Comparison of ENCODE assay signal across 8 cellular contexts in the genomic region with DNA sequence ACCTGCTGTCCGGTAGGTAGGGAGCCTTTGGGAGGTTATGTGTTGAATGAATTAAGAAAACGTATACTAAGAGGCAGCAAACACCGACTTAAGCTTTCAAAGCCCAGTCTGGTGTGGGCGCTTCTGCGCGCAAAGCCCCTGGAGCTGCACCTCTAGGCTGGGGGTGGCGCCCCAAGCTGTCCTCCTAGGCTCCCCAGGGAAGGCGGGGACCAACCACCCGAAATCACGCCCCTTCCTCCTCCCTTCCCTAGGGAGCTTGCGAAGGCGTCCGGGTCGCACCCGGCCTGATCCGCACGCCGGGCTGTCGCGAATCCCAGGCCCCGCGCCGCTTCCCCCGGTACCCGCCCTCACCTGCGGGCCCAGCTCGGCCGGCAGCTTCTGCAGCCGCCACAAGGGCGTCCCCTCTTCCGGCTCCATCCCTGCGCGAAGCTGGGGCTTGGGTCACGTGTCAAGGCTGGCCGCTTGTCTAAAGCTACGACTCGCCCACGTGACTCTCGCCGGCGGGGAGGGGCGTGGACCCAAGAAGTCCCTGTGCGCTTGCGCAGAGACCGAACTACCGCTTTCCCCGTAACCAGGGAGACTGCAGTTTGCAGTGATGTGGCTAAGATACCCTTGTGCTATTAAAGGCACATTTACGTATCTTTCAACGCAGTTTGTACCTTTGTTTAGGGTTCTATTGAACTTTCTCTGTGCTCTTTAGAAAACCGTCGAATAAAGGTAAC. TPM values are rescaled to one million over a fixed set of nuclear protein-coding genes. Genes with fewer than 3 reads are reported as not detected.
DNase-seq lines count a peak whose midpoint lies in the region; ATAC-seq, FAIRE-seq and TF ChIP-seq lines count a peak whose summit lies in the region.

A gene (minus strand): TSS at position 468 of the 722 bp plus-strand sequence. CDS start 51 bp downstream, at position 417.

- H3K36me3 ChIP-seq in ES-I3 (ENCODE audit: insufficient read depth, low read length) (no peaks in the 10 kb centered on the region), RWPE2 (ENCODE audit: low read depth) (peaks cover 9% of the 10 kb centered on the region)

- intact Hi-C loops in activated T-helper 2 cell treated with anti-CD3 and anti-CD28 coated beads, Interferon-gamma antibody, Interleukin-2, Interleukin-4, amounts not matched to agents 10 μg/mL and 5 μg/mL and 100 μg/mL, durations not matched to agents 14 hours and 24 hours and 36 hours (cut with micrococcal nuclease): loop anchor here (1.0 to 2.0 kb wide), 4 partner anchors 22 to 451 kb away; a partner anchor contains a TSS

- ATAC-seq in RWPE2 (ENCODE audit: low read depth): peak; percentile 93
- peak; percentile 88 to 92 for ATAC-seq in naive thymus-derived CD8-positive, alpha-beta T cell

- H3K9ac ChIP-seq in ES-I3 (ENCODE audit: low read depth, low read length): peak within 1 kb of the TSS; percentile 63

- peak; percentile 92 for FAIRE-seq in H54 (lab: Jason Lieb, UNC)

- H3K4me3 ChIP-seq in RWPE2 (ENCODE audit: severe bottlenecking): peak within 1 kb of the TSS; percentile 64
- peak within 1 kb of the TSS; percentile 92 for H3K4me3 ChIP-seq in fibroblast of mammary gland (ENCODE audit: control insufficient read depth, low read depth, low read length)

- peaks cover 27% of the 10 kb centered on the region for H3K4me1 Mint-ChIP-seq in activated T-helper 2 cell treated with anti-CD3 and anti-CD28 coated beads, Interferon-gamma antibody, Interleukin-2, Interleukin-4, amounts not matched to agents 10 μg/mL and 5 μg/mL and 100 μg/mL, durations not matched to agents 14 hours and 24 hours and 36 hours (ENCODE audit: low read depth)
- peaks cover 15 to 48% (median 44%) of the 10 kb centered on the region in 4 donors for H3K4me1 Mint-ChIP-seq in naive thymus-derived CD8-positive, alpha-beta T cell

- no peaks in the 10 kb centered on the region for H3K27me3 Mint-ChIP-seq in activated T-helper 2 cell treated with anti-CD3 and anti-CD28 coated beads, Interferon-gamma antibody, Interleukin-2, Interleukin-4, amounts not matched to agents 10 μg/mL and 5 μg/mL and 100 μg/mL, durations not matched to agents 14 hours and 24 hours and 36 hours (ENCODE audit: low read depth)
- no peaks in the 10 kb centered on the region for H3K27me3 Mint-ChIP-seq in naive thymus-derived CD8-positive, alpha-beta T cell

- H3K9me3 ChIP-seq in ES-I3 (ENCODE audit: control insufficient read depth, insufficient read depth, low read length) (no peaks in the 10 kb centered on the region), RWPE2 (ENCODE audit: severe bottlenecking) (no peaks in the 10 kb centered on the region)

- peak; percentile 83 for TF ChIP-seq POLR2A in H54 (IDR thresholded peaks at IDR 0.05; ENCODE audit: low read depth, low read length)

- peaks cover 13% of the 10 kb centered on the region for H3K36me3 Mint-ChIP-seq in activated T-helper 2 cell treated with anti-CD3 and anti-CD28 coated beads, Interferon-gamma antibody, Interleukin-2, Interleukin-4, amounts not matched to agents 10 μg/mL and 5 μg/mL and 100 μg/mL, durations not matched to agents 14 hours and 24 hours and 36 hours (ENCODE audit: low read depth)
- peaks cover 0 to 17% (median 8%) of the 10 kb centered on the region in 3 donors for H3K36me3 Mint-ChIP-seq in naive thymus-derived CD8-positive, alpha-beta T cell

- peak within 1 kb of the TSS; percentile 68 for H3K27ac Mint-ChIP-seq in activated T-helper 2 cell treated with anti-CD3 and anti-CD28 coated beads, Interferon-gamma antibody, Interleukin-2, Interleukin-4, amounts not matched to agents 10 μg/mL and 5 μg/mL and 100 μg/mL, durations not matched to agents 14 hours and 24 hours and 36 hours
- peak within 1 kb of the TSS; percentile 89 to 99 (median 96) for H3K27ac Mint-ChIP-seq in naive thymus-derived CD8-positive, alpha-beta T cell

- TF ChIP-seq CTCF in RWPE2 (IDR thresholded peaks at IDR 0.05; ENCODE audit: poor library complexity, severe bottlenecking) (peak; percentile 31), fibroblast of mammary gland (conservative IDR thresholded peaks at IDR 0.05; ENCODE audit: control insufficient read depth, insufficient read depth, low read depth, low read length) (no peak)

- POLR2A ChIA-PET in naive thymus-derived CD8-positive, alpha-beta T cell (lab: Charles Lee): interaction anchor here (0.6 to 3.1 kb wide), 3 partner anchors 22 to 102 kb away, joined by 3 to 28 read pairs (median 9); a partner anchor contains a TSS

- H3K27ac ChIP-seq in RWPE2 (ENCODE audit: poor library complexity, severe bottlenecking): peak within 1 kb of the TSS; percentile 27

- DNase-seq in H54 (ENCODE audit: insufficient read length, low spot score) (peak; percentile 57), LoVo (ENCODE audit: low spot score) (peak; percentile 94), RWPE2 (ENCODE audit: low spot score) (peak; percentile 95), fibroblast of mammary gland (ENCODE audit: low read depth) (peak; percentile 94)
- peak; percentile 97 for DNase-seq in activated T-helper 2 cell treated with anti-CD3 and anti-CD28 coated beads, Interferon-gamma antibody, Interleukin-2, Interleukin-4, amounts not matched to agents 10 μg/mL and 5 μg/mL and 100 μg/mL, durations not matched to agents 14 hours and 24 hours and 36 hours (ENCODE audit: low spot score)
- DNase-seq in naive thymus-derived CD8-positive, alpha-beta T cell: peak; percentile 93 to 99 (median 97)
- peak; percentile 91 to 96 (median 94) for DNase-seq in stimulated activated naive CD4-positive, alpha-beta T cell (lab: John Stamatoyannopoulos, UW)

- peak within 1 kb of the TSS; percentile 84 for H3K4me3 Mint-ChIP-seq in activated T-helper 2 cell treated with anti-CD3 and anti-CD28 coated beads, Interferon-gamma antibody, Interleukin-2, Interleukin-4, amounts not matched to agents 10 μg/mL and 5 μg/mL and 100 μg/mL, durations not matched to agents 14 hours and 24 hours and 36 hours (ENCODE audit: low read depth)
- peak within 1 kb of the TSS; percentile 87 to 95 (median 90) for H3K4me3 Mint-ChIP-seq in naive thymus-derived CD8-positive, alpha-beta T cell

- no peaks in the 10 kb centered on the region for H3K9me3 Mint-ChIP-seq in activated T-helper 2 cell treated with anti-CD3 and anti-CD28 coated beads, Interferon-gamma antibody, Interleukin-2, Interleukin-4, amounts not matched to agents 10 μg/mL and 5 μg/mL and 100 μg/mL, durations not matched to agents 14 hours and 24 hours and 36 hours
- no peaks in the 10 kb centered on the region for H3K9me3 Mint-ChIP-seq in naive thymus-derived CD8-positive, alpha-beta T cell

- H3K4me1 ChIP-seq in ES-I3 (ENCODE audit: insufficient read depth, low read length) (no peaks in the 10 kb centered on the region), RWPE2 (ENCODE audit: insufficient read depth, poor library complexity, severe bottlenecking) (peaks cover 4% of the 10 kb centered on the region)

- no peaks in the 10 kb centered on the region for H3K27me3 ChIP-seq in RWPE2 (ENCODE audit: insufficient read depth, poor library complexity, severe bottlenecking)

RNA-seq across cellular contexts. Expression of the gene that starts here (rescaled TPM):
- 17.8 and 19.0 TPM in 2 replicates for total RNA-seq in activated T-helper 2 cell treated with anti-CD3 and anti-CD28 coated beads, Interferon-gamma antibody, Interleukin-2, Interleukin-4, amounts not matched to agents 10 μg/mL and 5 μg/mL and 100 μg/mL, durations not matched to agents 14 hours and 24 hours and 36 hours
- total RNA-seq in naive thymus-derived CD8-positive, alpha-beta T cell: 10 to 100 TPM; 17.9 to 21.7 TPM
- 10 to 100 TPM; 42.5 to 61.5 (median 52.7) TPM for polyA plus RNA-seq in naive thymus-derived CD8-positive, alpha-beta T cell

Comparison
In these comparisons a context has a peak if more than half of its experiments do, and no peak if none do; other contexts are left out.
1. Peak in every context shown above with its lines: DNase-seq, ATAC-seq, H3K4me3 ChIP-seq and H3K27ac ChIP-seq.